In the genomic region with DNA sequence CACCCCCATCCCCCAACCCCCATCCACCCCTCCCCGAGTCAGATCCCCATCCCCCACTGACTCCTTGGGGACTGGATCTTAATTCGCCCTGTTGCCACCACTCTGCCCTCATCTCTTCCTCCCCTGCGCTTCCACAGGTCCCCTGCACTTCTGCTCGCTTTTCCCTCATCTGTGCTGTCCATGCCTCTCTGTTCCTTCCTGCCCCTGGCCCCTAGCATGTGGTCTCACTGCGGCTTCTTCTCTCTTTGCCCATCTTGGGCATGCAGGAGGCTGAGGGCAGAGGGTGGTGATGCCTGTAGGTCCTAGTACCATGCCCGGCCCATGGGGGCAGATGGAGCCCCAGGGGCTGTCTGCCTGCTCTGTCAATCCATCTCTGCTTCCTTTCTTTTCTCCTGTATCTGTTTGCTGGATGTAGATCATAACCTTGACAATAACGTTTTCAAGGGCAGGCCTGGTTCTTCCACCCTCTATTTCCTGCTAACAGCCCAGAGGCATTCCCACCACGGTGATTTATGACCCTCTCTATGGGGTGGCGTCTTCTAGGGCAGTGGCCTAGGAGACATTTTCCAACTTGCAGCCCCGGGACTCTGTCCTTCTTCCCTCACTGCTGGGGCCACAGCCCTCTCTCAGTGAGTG, we compare ENCODE assay signal across 2 cellular contexts.
TF ChIP-seq lines count a peak whose summit lies in the region.

No MANE protein-coding gene starts in this region.

TF ChIP-seq in A549, 52 proteins besides CTCF, POLR2A, EP300 and RAD21 (continued from another document):
- TF ChIP-seq, protein P1, sequence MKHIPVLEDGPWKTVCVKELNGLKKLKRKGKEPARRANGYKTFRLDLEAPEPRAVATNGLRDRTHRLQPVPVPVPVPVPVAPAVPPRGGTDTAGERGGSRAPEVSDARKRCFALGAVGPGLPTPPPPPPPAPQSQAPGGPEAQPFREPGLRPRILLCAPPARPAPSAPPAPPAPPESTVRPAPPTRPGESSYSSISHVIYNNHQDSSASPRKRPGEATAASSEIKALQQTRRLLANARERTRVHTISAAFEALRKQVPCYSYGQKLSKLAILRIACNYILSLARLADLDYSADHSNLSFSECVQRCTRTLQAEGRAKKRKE (CRISPR knock-in tag; IDR thresholded peaks at IDR 0.05; ENCODE audit: low read depth) = no peak
- no peak for TF ChIP-seq EHMT2 (IDR thresholded peaks at IDR 0.05; ENCODE audit: low read depth)
- TF ChIP-seq, protein P2, sequence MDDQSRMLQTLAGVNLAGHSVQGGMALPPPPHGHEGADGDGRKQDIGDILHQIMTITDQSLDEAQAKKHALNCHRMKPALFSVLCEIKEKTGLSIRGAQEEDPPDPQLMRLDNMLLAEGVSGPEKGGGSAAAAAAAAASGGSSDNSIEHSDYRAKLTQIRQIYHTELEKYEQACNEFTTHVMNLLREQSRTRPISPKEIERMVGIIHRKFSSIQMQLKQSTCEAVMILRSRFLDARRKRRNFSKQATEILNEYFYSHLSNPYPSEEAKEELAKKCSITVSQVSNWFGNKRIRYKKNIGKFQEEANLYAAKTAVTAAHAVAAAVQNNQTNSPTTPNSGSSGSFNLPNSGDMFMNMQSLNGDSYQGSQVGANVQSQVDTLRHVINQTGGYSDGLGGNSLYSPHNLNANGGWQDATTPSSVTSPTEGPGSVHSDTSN (IDR thresholded peaks at IDR 0.05) = no peak
- no peak for TF ChIP-seq RNF2 (IDR thresholded peaks at IDR 0.05; ENCODE audit: borderline replicate concordance, low read depth)
- TF ChIP-seq, protein P3, sequence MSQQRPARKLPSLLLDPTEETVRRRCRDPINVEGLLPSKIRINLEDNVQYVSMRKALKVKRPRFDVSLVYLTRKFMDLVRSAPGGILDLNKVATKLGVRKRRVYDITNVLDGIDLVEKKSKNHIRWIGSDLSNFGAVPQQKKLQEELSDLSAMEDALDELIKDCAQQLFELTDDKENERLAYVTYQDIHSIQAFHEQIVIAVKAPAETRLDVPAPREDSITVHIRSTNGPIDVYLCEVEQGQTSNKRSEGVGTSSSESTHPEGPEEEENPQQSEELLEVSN (IDR thresholded peaks at IDR 0.05; ENCODE audit: borderline replicate concordance, low read depth) = no peak
- no peak for TF ChIP-seq KDM1A (IDR thresholded peaks at IDR 0.05; ENCODE audit: low read depth)
- TF ChIP-seq, protein P4, sequence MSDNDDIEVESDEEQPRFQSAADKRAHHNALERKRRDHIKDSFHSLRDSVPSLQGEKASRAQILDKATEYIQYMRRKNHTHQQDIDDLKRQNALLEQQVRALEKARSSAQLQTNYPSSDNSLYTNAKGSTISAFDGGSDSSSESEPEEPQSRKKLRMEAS (IDR thresholded peaks at IDR 0.05) = no peak
- no peak for TF ChIP-seq NR3C1 (IDR thresholded peaks at IDR 0.05)
- TF ChIP-seq MAZ (IDR thresholded peaks at IDR 0.05; ENCODE audit: borderline replicate concordance, low read depth, low read length) = no peak

TF ChIP-seq in HEK293, 187 proteins besides CTCF, POLR2A, EP300 and RAD21 (continued from another document):
- TF ChIP-seq, protein P5, sequence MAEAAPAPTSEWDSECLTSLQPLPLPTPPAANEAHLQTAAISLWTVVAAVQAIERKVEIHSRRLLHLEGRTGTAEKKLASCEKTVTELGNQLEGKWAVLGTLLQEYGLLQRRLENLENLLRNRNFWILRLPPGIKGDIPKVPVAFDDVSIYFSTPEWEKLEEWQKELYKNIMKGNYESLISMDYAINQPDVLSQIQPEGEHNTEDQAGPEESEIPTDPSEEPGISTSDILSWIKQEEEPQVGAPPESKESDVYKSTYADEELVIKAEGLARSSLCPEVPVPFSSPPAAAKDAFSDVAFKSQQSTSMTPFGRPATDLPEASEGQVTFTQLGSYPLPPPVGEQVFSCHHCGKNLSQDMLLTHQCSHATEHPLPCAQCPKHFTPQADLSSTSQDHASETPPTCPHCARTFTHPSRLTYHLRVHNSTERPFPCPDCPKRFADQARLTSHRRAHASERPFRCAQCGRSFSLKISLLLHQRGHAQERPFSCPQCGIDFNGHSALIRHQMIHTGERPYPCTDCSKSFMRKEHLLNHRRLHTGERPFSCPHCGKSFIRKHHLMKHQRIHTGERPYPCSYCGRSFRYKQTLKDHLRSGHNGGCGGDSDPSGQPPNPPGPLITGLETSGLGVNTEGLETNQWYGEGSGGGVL (tag by site-specific recombination; IDR thresholded peaks at IDR 0.05) = no peak
- 0 out of 2 replicates have a peak, but pooled peaks have one; percentile 25 for TF ChIP-seq ZNF366 (tag by site-specific recombination; conservative IDR thresholded peaks at IDR 0.05)
- TF ChIP-seq SCRT1 (tag by site-specific recombination; IDR thresholded peaks at IDR 0.05; ENCODE audit: borderline replicate concordance) = peak; percentile 70; the same call in 1 of the 2 replicates
- TF ChIP-seq, protein P6, sequence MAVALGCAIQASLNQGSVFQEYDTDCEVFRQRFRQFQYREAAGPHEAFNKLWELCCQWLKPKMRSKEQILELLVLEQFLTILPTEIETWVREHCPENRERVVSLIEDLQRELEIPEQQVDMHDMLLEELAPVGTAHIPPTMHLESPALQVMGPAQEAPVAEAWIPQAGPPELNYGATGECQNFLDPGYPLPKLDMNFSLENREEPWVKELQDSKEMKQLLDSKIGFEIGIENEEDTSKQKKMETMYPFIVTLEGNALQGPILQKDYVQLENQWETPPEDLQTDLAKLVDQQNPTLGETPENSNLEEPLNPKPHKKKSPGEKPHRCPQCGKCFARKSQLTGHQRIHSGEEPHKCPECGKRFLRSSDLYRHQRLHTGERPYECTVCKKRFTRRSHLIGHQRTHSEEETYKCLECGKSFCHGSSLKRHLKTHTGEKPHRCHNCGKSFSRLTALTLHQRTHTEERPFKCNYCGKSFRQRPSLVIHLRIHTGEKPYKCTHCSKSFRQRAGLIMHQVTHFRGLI (tag by site-specific recombination; IDR thresholded peaks at IDR 0.05) = no peak
- peak; percentile 70 for TF ChIP-seq SCRT2 (tag by site-specific recombination; IDR thresholded peaks at IDR 0.05)
- TF ChIP-seq, protein P7, sequence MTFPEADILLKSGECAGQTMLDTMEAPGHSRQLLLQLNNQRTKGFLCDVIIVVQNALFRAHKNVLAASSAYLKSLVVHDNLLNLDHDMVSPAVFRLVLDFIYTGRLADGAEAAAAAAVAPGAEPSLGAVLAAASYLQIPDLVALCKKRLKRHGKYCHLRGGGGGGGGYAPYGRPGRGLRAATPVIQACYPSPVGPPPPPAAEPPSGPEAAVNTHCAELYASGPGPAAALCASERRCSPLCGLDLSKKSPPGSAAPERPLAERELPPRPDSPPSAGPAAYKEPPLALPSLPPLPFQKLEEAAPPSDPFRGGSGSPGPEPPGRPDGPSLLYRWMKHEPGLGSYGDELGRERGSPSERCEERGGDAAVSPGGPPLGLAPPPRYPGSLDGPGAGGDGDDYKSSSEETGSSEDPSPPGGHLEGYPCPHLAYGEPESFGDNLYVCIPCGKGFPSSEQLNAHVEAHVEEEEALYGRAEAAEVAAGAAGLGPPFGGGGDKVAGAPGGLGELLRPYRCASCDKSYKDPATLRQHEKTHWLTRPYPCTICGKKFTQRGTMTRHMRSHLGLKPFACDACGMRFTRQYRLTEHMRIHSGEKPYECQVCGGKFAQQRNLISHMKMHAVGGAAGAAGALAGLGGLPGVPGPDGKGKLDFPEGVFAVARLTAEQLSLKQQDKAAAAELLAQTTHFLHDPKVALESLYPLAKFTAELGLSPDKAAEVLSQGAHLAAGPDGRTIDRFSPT (tag by site-specific recombination; IDR thresholded peaks at IDR 0.05) = no peak
